8 cellular contexts compared by ENCODE assay signal in the genomic region with DNA sequence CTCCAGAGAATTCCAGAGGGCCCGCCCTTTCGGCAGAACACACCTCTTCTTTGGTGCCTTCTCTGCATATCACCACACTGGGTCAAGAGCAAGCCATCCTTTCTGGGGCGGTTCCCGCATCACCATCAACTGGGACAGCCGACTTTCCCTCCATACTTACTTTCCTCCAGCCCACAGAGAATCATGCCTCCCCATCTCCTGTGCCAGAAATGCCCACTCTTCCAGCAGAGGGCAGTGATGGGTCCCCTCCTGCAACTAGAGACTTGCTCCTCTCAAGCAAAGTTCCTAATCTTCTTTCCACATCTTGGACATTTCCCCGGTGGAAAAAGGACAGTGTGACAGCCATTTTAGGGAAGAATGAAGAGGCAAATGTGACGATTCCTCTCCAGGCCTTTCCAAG.
DNase-seq lines count a peak whose midpoint lies in the region; ATAC-seq and TF ChIP-seq lines count a peak whose summit lies in the region.

No MANE protein-coding gene starts in this region.

- ATAC-seq in GM21737 (IDR thresholded peaks at IDR 0.05; ENCODE audit: unreplicated experiment) = no peak

- peak; percentile 57 for DNase-seq in Ammon's horn (ENCODE audit: low spot score)
- DNase-seq in GM13977 (ENCODE audit: low spot score) = peak; percentile 74
- peak; percentile 53 for DNase-seq in OCI-M1 (lab: John Stamatoyannopoulos, UW)
- no peak for DNase-seq in astrocyte of the cerebellum (ENCODE audit: low read depth)
- peak; percentile 86 for DNase-seq in iPS-NIHi11 (ENCODE audit: low spot score)
- peak; percentile 25 for DNase-seq in stimulated activated CD4-positive, alpha-beta T cell treated with anti-CD3 and anti-CD28 coated beads, Interleukin-1b, Interleukin-23, amount 100 ng/mL, for 48 hours
- no peak for DNase-seq in central memory CD4-positive, alpha-beta T cell

- in situ Hi-C loops in GM13977 (cut with MboI; ENCODE audit: low pct_unique_long_range_greater_than_20kb, low sequenced_read_pairs, unreplicated experiment) (no loop called here), astrocyte of the cerebellum (cut with HindIII; ENCODE audit: low sequenced_read_pairs) (no loop called here)

- TF ChIP-seq CTCF in GM13977 (IDR thresholded peaks at IDR 0.05; ENCODE audit: extremely low read depth, insufficient read depth, missing control alignments) = peak; percentile 66
- peak; percentile 76 for TF ChIP-seq CTCF in astrocyte of the cerebellum (IDR thresholded peaks at IDR 0.05; ENCODE audit: low read depth, low read length, missing control alignments)

- no peak overlapping the region for H3K4me3 ChIP-seq in astrocyte of the cerebellum (ENCODE audit: low read depth, low read length)

Comparison
In these comparisons a context has a peak if more than half of its experiments do, and no peak if none do; other contexts are left out.
1. DNase-seq: peak in Ammon's horn (single experiment), GM13977 (single experiment), OCI-M1 (single experiment), iPS-NIHi11 (single experiment) and stimulated activated CD4-positive, alpha-beta T cell treated with anti-CD3 and anti-CD28 coated beads, Interleukin-1b, Interleukin-23, amount 100 ng/mL, for 48 hours (single experiment); none in astrocyte of the cerebellum (single experiment) and central memory CD4-positive, alpha-beta T cell (single experiment).